29 cellular contexts compared by ENCODE assay signal in genomic region chr6:56497270-56497669, GRCh38.
"Had no signal": no experiment of that assay in that cellular context is flagged by ENCODE, and none has a peak within 500 bp of the region (broad histone marks: within the 10 kb centered on the region; RNA-seq: fewer than 3 reads in every experiment).

No MANE protein-coding gene starts in this region.

- H3K27ac ChIP-seq: brain microvascular endothelial cell, foreskin keratinocyte, left lung, pancreas, prostate gland, spleen, tibial nerve had no signal

- H3K4me3 ChIP-seq: coronary artery, dorsolateral prefrontal cortex, heart right ventricle, left lung, lung, mucosa of descending colon, pancreas, prostate gland, spleen, tibial nerve had no signal

- DNase-seq: activated CD4-positive, alpha-beta T cell treated with anti-CD3 and anti-CD28 coated beads for 4 hours; activated CD4-positive, alpha-beta T cell treated with anti-CD3 and anti-CD28 coated beads, Interleukin-2, amount 50 U/mL, for 48 hours; activated CD8-positive, alpha-beta memory T cell treated with anti-CD3 and anti-CD28 coated beads, Interleukin-2, amount 50 U/mL, for 48 hours; activated gamma-delta T cell; activated naive CD4-positive, alpha-beta T cell treated with anti-CD3 and anti-CD28 coated beads, Interleukin-2, amount 10 ng/mL, durations not matched to agents 7 days and 5 days; activated naive CD8-positive, alpha-beta T cell treated with anti-CD3 and anti-CD28 coated beads, Interleukin-2, amount 10 ng/mL, durations not matched to agents 7 days and 5 days; activated T-cell treated with anti-CD3 and anti-CD28 coated beads, Interleukin-2, amount 50 U/mL, for 24 hours; amniotic stem cell; brain microvascular endothelial cell; dorsolateral prefrontal cortex; effector memory CD4-positive, alpha-beta T cell; foreskin keratinocyte; heart right ventricle; kidney glomerular epithelial cell; left lung; mesendoderm; mucosa of descending colon; nucleus accumbens; pancreas; spleen; stimulated activated naive CD4-positive, alpha-beta T cell; T-helper 1 cell had no signal

- ATAC-seq: foreskin keratinocyte, heart right ventricle, left lung, mucosa of descending colon, pancreas had no signal

- H3K27me3 ChIP-seq: brain microvascular endothelial cell, dorsolateral prefrontal cortex, foreskin keratinocyte, heart right ventricle, left lung, pancreas, spleen, tibial nerve had no signal

- FAIRE-seq: astrocyte, endothelial cell of umbilical vein, pancreas, urothelium cell line had no signal

- H3K36me3 ChIP-seq: prostate gland had no signal

- H3K9me3 ChIP-seq: heart right ventricle, left lung, mucosa of descending colon, pancreas, prostate gland, spleen, tibial nerve had no signal

- H3K4me1 ChIP-seq: foreskin keratinocyte, left lung, prostate gland, spleen had no signal
